Comparison of ENCODE assay signal across 12 cellular contexts in genomic region chr15:73686781-73687256, GRCh38. TPM values are rescaled to one million over a fixed set of nuclear protein-coding genes. Genes with fewer than 3 reads are reported as not detected.
DNase-seq lines count a peak whose midpoint lies in the region; ATAC-seq and TF ChIP-seq lines count a peak whose summit lies in the region.
"Had no signal": no experiment of that assay in that cellular context is flagged by ENCODE, and none has a peak within 500 bp of the region (broad histone marks: within the 10 kb centered on the region; RNA-seq: fewer than 3 reads in every experiment).

No MANE protein-coding gene starts in this region.

- peak overlapping the region; percentile 78 for H3K4me3 Mint-ChIP-seq in Caco-2 (ENCODE audit: unreplicated experiment)
- H3K4me3 Mint-ChIP-seq: activated CD4-positive, alpha-beta T cell treated with anti-CD3 and anti-CD28 coated beads, Interleukin-2, amount 10 ng/mL, durations not matched to agents 7 days and 5 days had no signal

- H3K9me3 ChIP-seq in Caco-2 (no peaks in the 10 kb centered on the region), neuronal stem cell (replicated peaks in 1 of 2; ENCODE audit: control insufficient read depth in 2 of 2, insufficient read depth in 1 of 2, low read depth in 1 of 2, low read length in 2 of 2) (peaks cover 0 to 3% of the 10 kb centered on the region in 2 donors), thyroid gland (no peaks in the 10 kb centered on the region)
- H3K9me3 ChIP-seq: neutrophil had no signal

- H2AFZ ChIP-seq in neuronal stem cell (ENCODE audit: low read length): no peak overlapping the region

- no peak overlapping the region for H3K23ac ChIP-seq in neuronal stem cell (ENCODE audit: low read depth, low read length, poor library complexity)

- no peaks in the 10 kb centered on the region for H3K27me3 Mint-ChIP-seq in Caco-2 (ENCODE audit: insufficient read depth, unreplicated experiment)

- no peak overlapping the region for H3K14ac ChIP-seq in neuronal stem cell (ENCODE audit: low read length)

- H3K36me3 ChIP-seq in Caco-2 (ENCODE audit: control insufficient read depth, insufficient read depth, low read length) (no peaks in the 10 kb centered on the region), neuronal stem cell (replicated peaks in 1 of 2; ENCODE audit: control insufficient read depth in 2 of 2, insufficient read depth in 2 of 2, low read length in 2 of 2) (peaks cover 3 to 23% of the 10 kb centered on the region in 2 donors), thyroid gland (no peaks in the 10 kb centered on the region)
- H3K36me3 ChIP-seq: neutrophil had no signal

- WGBS in neuronal stem cell (ENCODE audit: extremely low coverage in 2 of 2, insufficient read length in 2 of 2, insufficient replicate concordance in 1 of 2), 2 donors: no CpG with 5 or more reads among the region's 4 CpGs
- 60 to 71% methylated on average over 4 of the region's 4 CpGs for WGBS in thyroid gland, 2 donors

- H2BK15ac ChIP-seq in neuronal stem cell (ENCODE audit: low read length): no peak overlapping the region

- H3K36me3 Mint-ChIP-seq in Caco-2 (ENCODE audit: insufficient read depth, unreplicated experiment): peaks cover 5% of the 10 kb centered on the region

- H3K27ac Mint-ChIP-seq in Caco-2 (ENCODE audit: unreplicated experiment): no peak overlapping the region
- H3K27ac Mint-ChIP-seq: activated CD4-positive, alpha-beta T cell treated with anti-CD3 and anti-CD28 coated beads, Interleukin-2, amount 10 ng/mL, durations not matched to agents 7 days and 5 days had no signal

- H3K9me3 Mint-ChIP-seq in Caco-2 (ENCODE audit: unreplicated experiment): no peaks in the 10 kb centered on the region
- H3K9me3 Mint-ChIP-seq: activated CD4-positive, alpha-beta T cell treated with anti-CD3 and anti-CD28 coated beads, Interleukin-2, amount 10 ng/mL, durations not matched to agents 7 days and 5 days had no signal

- TF ChIP-seq CTCF in Caco-2 (IDR thresholded peaks at IDR 0.05; ENCODE audit: insufficient read depth in 1 of 2, low read depth in 1 of 2, low read length in 1 of 2, severe bottlenecking in 1 of 2, unreplicated experiment in 1 of 2) (no peak), RWPE1 (conservative IDR thresholded peaks at IDR 0.05; ENCODE audit: low read depth) (no peak), epithelial cell of proximal tubule (conservative IDR thresholded peaks at IDR 0.05; ENCODE audit: low read depth, low read length) (peak; percentile 22), thyroid gland (IDR thresholded peaks at IDR 0.05) (no peak)

- H2AK5ac ChIP-seq in neuronal stem cell (ENCODE audit: low read depth, low read length): no peak overlapping the region

- H3K4me3 ChIP-seq in Caco-2 (ENCODE audit: low read depth, low read length) (no peak overlapping the region), epithelial cell of proximal tubule (ENCODE audit: low read depth, low read length) (peak overlapping the region; percentile 85), neuronal stem cell (ENCODE audit: low read length in 2 of 2) (peak overlapping the region in 1 of 2 donors; percentile 6), thyroid gland (replicated peaks in 1 of 3) (no peak overlapping the region)

- no peak overlapping the region for H2BK12ac ChIP-seq in neuronal stem cell (ENCODE audit: low read length)

- intact Hi-C loops in Caco-2 (cut with micrococcal nuclease; ENCODE audit: unreplicated experiment): no loop called here
- intact Hi-C loops in thyroid gland (cut with DNase I): no loop called here

- no peak overlapping the region for H3K18ac ChIP-seq in neuronal stem cell (ENCODE audit: low read length)

- ATAC-seq in GM21528 (IDR thresholded peaks at IDR 0.05; ENCODE audit: low FRiP score, unreplicated experiment): no peak

- no peak overlapping the region for H2BK5ac ChIP-seq in neuronal stem cell (ENCODE audit: low read length)

- peaks cover 16% of the 10 kb centered on the region for H3K79me1 ChIP-seq in neuronal stem cell (ENCODE audit: low read depth, low read length)

- no peak for DNase-seq in Caco-2
- peak; percentile 71 for DNase-seq in RWPE1 (ENCODE audit: low spot score)
- DNase-seq in epithelial cell of proximal tubule (ENCODE audit: low read depth): peak; percentile 59
- DNase-seq in neuronal stem cell (ENCODE audit: low spot score): no peak
- DNase-seq in NOMO-1 treated with DMSO at 0.1 percent for 48 hours (lab: John Stamatoyannopoulos, UW; ENCODE audit: unreplicated experiment): no peak
- no peak for DNase-seq in thyroid gland
- no peak for DNase-seq in HEK293T (ENCODE audit: extremely low spot score)
- DNase-seq: activated CD4-positive, alpha-beta T cell treated with anti-CD3 and anti-CD28 coated beads, Interleukin-2, amount 10 ng/mL, durations not matched to agents 7 days and 5 days; DMS79; NCI-H526 treated with DMSO at 0.1 percent for 48 hours had no signal

- TF ChIP-seq POLR2A in thyroid gland (IDR thresholded peaks at IDR 0.05): no peak

- BruUV-seq in Caco-2 (replicated peaks; lab: Mats Ljungman, UMichigan): no TSS peak

- peak overlapping the region; percentile 22 for H3K4me2 ChIP-seq in neuronal stem cell (ENCODE audit: insufficient read depth, low read length, poor library complexity, severe bottlenecking)

- H3K27ac ChIP-seq in RWPE1 (peak overlapping the region; percentile 71), neuronal stem cell (replicated peaks; ENCODE audit: low read length) (no peak overlapping the region), thyroid gland (peak overlapping the region in 1 of 3 donors; percentile 15)
- H3K27ac ChIP-seq: neutrophil had no signal

- peaks cover 24% of the 10 kb centered on the region for H3K4me1 Mint-ChIP-seq in Caco-2 (ENCODE audit: low read depth, unreplicated experiment)

- no peak overlapping the region for H4K8ac ChIP-seq in neuronal stem cell (ENCODE audit: low read depth, low read length)

- no peak overlapping the region for H3K9ac ChIP-seq in neuronal stem cell (ENCODE audit: low read depth, low read length, poor library complexity)

- H2BK120ac ChIP-seq in neuronal stem cell (ENCODE audit: low read depth, low read length): no peak overlapping the region

- CTCF ChIA-PET in Caco-2 (lab: Charles Lee): interaction anchor here (0.6 to 1.9 kb wide), 4 partner anchors 9 to 50 kb away, joined by 3 to 10 read pairs (median 7); no protein-coding TSS in a partner anchor
- CTCF ChIA-PET in RWPE1 (lab: Yijun Ruan, JAX): interaction anchor here (0.6 to 2.5 kb wide), 4 partner anchors 10 to 211 kb away, joined by 3 to 10 read pairs (median 8); no protein-coding TSS in a partner anchor
- CTCF ChIA-PET in HEK293T (lab: Yijun Ruan, JAX): interaction anchor here (0.7 to 3.0 kb wide), 7 partner anchors 9 to 56 kb away, joined by 3 to 22 read pairs (median 12); no protein-coding TSS in a partner anchor

- POLR2A ChIA-PET in Caco-2 (lab: Charles Lee) (no interaction called here), RWPE1 (lab: Yijun Ruan, JAX; ENCODE audit: low non-redundant PET) (no interaction called here), HEK293T (lab: Yijun Ruan, JAX) (interaction anchor here (1.3 to 4.4 kb wide), 4 partner anchors 10 to 53 kb away, joined by 3 to 38 read pairs (median 6); partner anchors contain the start of gene NPTN)

- H4K91ac ChIP-seq in neuronal stem cell (ENCODE audit: low read depth, low read length, poor library complexity): no peak overlapping the region

- no peak overlapping the region for H3K4ac ChIP-seq in neuronal stem cell (ENCODE audit: low read length)

- H3K27me3 ChIP-seq in Caco-2 (replicated peaks; ENCODE audit: control insufficient read depth, insufficient read depth, low read length) (no peaks in the 10 kb centered on the region), neuronal stem cell (ENCODE audit: control insufficient read depth in 3 of 3, insufficient read depth in 3 of 3, low read depth in 1 of 3, low read length in 3 of 3) (no peaks in the 10 kb centered on the region), thyroid gland (no peaks in the 10 kb centered on the region)

- H3K4me1 ChIP-seq in Caco-2 (peaks cover 13% of the 10 kb centered on the region), neuronal stem cell (ENCODE audit: control insufficient read depth in 2 of 2, insufficient read depth in 1 of 2, low read depth in 1 of 2, low read length in 2 of 2) (peaks cover 16 to 36% of the 10 kb centered on the region in 2 donors), thyroid gland (peaks cover 7 to 34% of the 10 kb centered on the region in 2 donors)

TF ChIP-seq in HEK293T, 16 proteins besides CTCF, POLR2A, EP300 and RAD21:
- TF ChIP-seq LEF1 (IDR thresholded peaks at IDR 0.05; ENCODE audit: borderline replicate concordance): no peak
- TF ChIP-seq CTBP1 (IDR thresholded peaks at IDR 0.05; ENCODE audit: borderline replicate concordance): no peak
- TF ChIP-seq ZNF384 (IDR thresholded peaks at IDR 0.05): no peak
- no peak for TF ChIP-seq L3MBTL2 (conservative IDR thresholded peaks at IDR 0.05)
- no peak for TF ChIP-seq HDGF (IDR thresholded peaks at IDR 0.05; ENCODE audit: borderline replicate concordance)
- TF ChIP-seq FOXA1 (IDR thresholded peaks at IDR 0.05): no peak
- TF ChIP-seq FOXK2 (IDR thresholded peaks at IDR 0.05): no peak
- no peak for TF ChIP-seq FOXM1 (IDR thresholded peaks at IDR 0.05; ENCODE audit: borderline replicate concordance)
- TF ChIP-seq TARDBP (IDR thresholded peaks at IDR 0.05): no peak
- no peak for TF ChIP-seq BHLHE40 (IDR thresholded peaks at IDR 0.05; ENCODE audit: borderline replicate concordance)
- no peak for TF ChIP-seq NFRKB (IDR thresholded peaks at IDR 0.05)
- no peak for TF ChIP-seq SUZ12 (IDR thresholded peaks at IDR 0.05)
- no peak for TF ChIP-seq PKNOX1 (IDR thresholded peaks at IDR 0.05)
- TF ChIP-seq ELF4 (IDR thresholded peaks at IDR 0.05): no peak
- no peak for TF ChIP-seq ARNT (IDR thresholded peaks at IDR 0.05)
- no peak for TF ChIP-seq SP1 (IDR thresholded peaks at IDR 0.05)

RNA-seq across cellular contexts. Expression of gene CD276, which starts 2.6 kb away (rescaled TPM):
- total RNA-seq in Caco-2 (2022) (70.5 and 74.2 TPM in 2 replicates), epithelial cell of proximal tubule (151 and 189 TPM in 2 replicates), thyroid gland (10 to 100 TPM; 22.6 to 39.5 (median 28.9) TPM)
- polyA plus RNA-seq in neuronal stem cell (2013, experiment 1 of 2): 243 TPM
- polyA plus RNA-seq in neuronal stem cell (2013, experiment 2 of 2): 246 TPM

RNA-seq across cellular contexts. Expression of gene NPTN, which starts 53.6 kb away (rescaled TPM):
- total RNA-seq in Caco-2 (2022) (124 TPM in 2 replicates), epithelial cell of proximal tubule (90.8 and 100 TPM in 2 replicates), thyroid gland (100 to 1,000 TPM in 3 of 4 donors, 10 to 100 TPM in 1; 86.7 to 134 (median 124) TPM)
- 47.2 TPM for polyA plus RNA-seq in neuronal stem cell (2013, experiment 1 of 2)
- polyA plus RNA-seq in neuronal stem cell (2013, experiment 2 of 2): 47.3 TPM

Comparison
In these comparisons a context has a peak if more than half of its experiments do, and no peak if none do; other contexts are left out.
1. DNase-seq: peak in RWPE1 (single experiment) and epithelial cell of proximal tubule (single experiment); none in Caco-2 (0 of 2), neuronal stem cell (single experiment), NOMO-1 treated with DMSO at 0.1 percent for 48 hours (single experiment), thyroid gland (0 of 2) and HEK293T (single experiment).